ENCODE assay signal across 11 cellular contexts in the genomic region with DNA sequence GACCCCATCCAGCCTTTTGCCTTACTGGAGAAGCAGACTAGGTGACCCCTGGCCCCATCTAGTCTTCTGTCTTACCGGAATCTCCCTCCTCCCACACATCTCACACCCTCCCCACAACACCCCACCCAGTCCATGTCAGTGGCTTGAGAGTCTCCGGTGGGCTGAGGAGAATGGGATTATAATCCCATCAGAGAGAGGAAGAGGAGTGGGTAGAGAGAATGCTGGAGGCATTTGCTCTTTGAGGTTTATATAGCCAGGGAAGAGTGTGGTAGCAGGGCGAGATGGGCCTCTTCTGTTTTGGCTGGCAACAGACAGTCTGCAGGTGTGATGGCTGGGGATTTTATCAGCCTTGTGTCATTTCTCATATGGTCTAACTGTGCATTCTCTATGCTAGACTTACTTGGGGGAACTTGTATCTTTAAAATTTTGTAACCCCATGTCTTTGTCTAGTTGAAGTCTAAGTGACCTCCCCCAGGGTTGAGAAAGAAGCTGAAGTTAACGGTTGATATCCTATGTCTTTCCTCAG. TPM values are rescaled to one million over a fixed set of nuclear protein-coding genes. Genes with fewer than 3 reads are reported as not detected.
A peak's percentile ranks its signal among the peaks of the same experiment; 100 is the strongest.
DNase-seq lines count a peak whose midpoint lies in the region; ATAC-seq and TF ChIP-seq lines count a peak whose summit lies in the region.
"Had no signal": no experiment of that assay in that cellular context is flagged by ENCODE, and none has a peak within 500 bp of the region (broad histone marks: within the 10 kb centered on the region; RNA-seq: fewer than 3 reads in every experiment).

No MANE protein-coding gene starts in this region.

- H3K4me1 ChIP-seq in NT2/D1 (ENCODE audit: insufficient read depth, insufficient read length): peaks cover 2% of the 10 kb centered on the region
- H3K4me1 ChIP-seq in neural progenitor cell: peaks cover under 1% of the 10 kb centered on the region
- peaks cover 4% of the 10 kb centered on the region for H3K4me1 ChIP-seq in smooth muscle cell (ENCODE audit: low read depth)

- H3K4me3 ChIP-seq in NT2/D1 (ENCODE audit: insufficient read length, low read depth): no peak overlapping the region
- no peak overlapping the region for H3K4me3 ChIP-seq in neural progenitor cell
- no peak overlapping the region for H3K4me3 ChIP-seq in smooth muscle cell
- H3K4me3 ChIP-seq: cardiac muscle cell, SJCRH30 had no signal

- no peaks in the 10 kb centered on the region for H3K27me3 ChIP-seq in NT2/D1 (ENCODE audit: insufficient read depth, insufficient read length)
- H3K27me3 ChIP-seq in neural progenitor cell: no peaks in the 10 kb centered on the region
- no peaks in the 10 kb centered on the region for H3K27me3 ChIP-seq in smooth muscle cell (ENCODE audit: low read depth)
- H3K27me3 ChIP-seq: cardiac muscle cell, SJCRH30 had no signal

- H3K9me3 Mint-ChIP-seq in neural progenitor cell: no peaks in the 10 kb centered on the region

- H3K4me2 ChIP-seq in neural progenitor cell: no peak overlapping the region
- H3K4me2 ChIP-seq in smooth muscle cell: no peak overlapping the region

- H4K20me1 ChIP-seq in neural progenitor cell (ENCODE audit: low read depth) (peaks cover 12% of the 10 kb centered on the region), smooth muscle cell (ENCODE audit: low read depth) (no peaks in the 10 kb centered on the region)

- H3K79me2 ChIP-seq in neural progenitor cell (ENCODE audit: low read depth) (peaks cover 11% of the 10 kb centered on the region), smooth muscle cell (ENCODE audit: low read depth) (no peaks in the 10 kb centered on the region)

- H3F3A ChIP-seq in neural progenitor cell (ENCODE audit: low read depth): peaks cover 12% of the 10 kb centered on the region
- H3F3A ChIP-seq in smooth muscle cell (ENCODE audit: low read depth): no peaks in the 10 kb centered on the region

- peaks cover 3% of the 10 kb centered on the region for H3K27me3 Mint-ChIP-seq in neural progenitor cell (ENCODE audit: insufficient read depth, low read depth)

- 81% methylated on average over 4 of the region's 4 CpGs for WGBS in smooth muscle cell (ENCODE audit: low lambda C conversion rate)

- H3K36me3 ChIP-seq in NT2/D1 (ENCODE audit: insufficient read depth, insufficient read length, low read length): no peaks in the 10 kb centered on the region
- H3K36me3 ChIP-seq in neural progenitor cell: no peaks in the 10 kb centered on the region
- H3K36me3 ChIP-seq in smooth muscle cell (ENCODE audit: low read depth): no peaks in the 10 kb centered on the region
- H3K36me3 ChIP-seq: cardiac muscle cell, SJCRH30 had no signal

- peak overlapping the region; percentile 39 for H3K27ac Mint-ChIP-seq in neural progenitor cell

- H3K9ac ChIP-seq in NT2/D1 (ENCODE audit: insufficient read length, low read depth) (peak overlapping the region; percentile 8), neural progenitor cell (no peak overlapping the region), smooth muscle cell (ENCODE audit: low read depth) (no peak overlapping the region)

- H3K27ac ChIP-seq in neural progenitor cell (no peak overlapping the region), smooth muscle cell (ENCODE audit: low read depth) (no peak overlapping the region)
- H3K27ac ChIP-seq: cardiac muscle cell, SJCRH30 had no signal

- H3K4me3 Mint-ChIP-seq in neural progenitor cell: no peak overlapping the region

- ATAC-seq in GM18868 (IDR thresholded peaks at IDR 0.05; ENCODE audit: unreplicated experiment) (peak; percentile 51), HG02840 (IDR thresholded peaks at IDR 0.05; ENCODE audit: low FRiP score, unreplicated experiment) (peak; percentile 42)
- ATAC-seq: left colon had no signal

- H3K4me1 Mint-ChIP-seq in neural progenitor cell: peaks cover 18% of the 10 kb centered on the region

- H2AFZ ChIP-seq in neural progenitor cell (replicated peaks) (no peak overlapping the region), smooth muscle cell (ENCODE audit: low read depth) (no peak overlapping the region)

- DNase-seq in NT2/D1 (ENCODE audit: low read depth, low spot score): no peak
- no peak for DNase-seq in neural progenitor cell (ENCODE audit: low spot score)
- no peak for DNase-seq in middle frontal gyrus (ENCODE audit: extremely low spot score, low spot score)
- DNase-seq in midbrain (lab: John Stamatoyannopoulos, UW): no peak
- no peak for DNase-seq in smooth muscle cell (lab: John Stamatoyannopoulos, UW; ENCODE audit: unreplicated experiment)
- DNase-seq: left colon, NCI-H1930, SJCRH30 had no signal

- H3K36me3 Mint-ChIP-seq in neural progenitor cell: peaks cover 14% of the 10 kb centered on the region

- H3K9me3 ChIP-seq in NT2/D1 (ENCODE audit: insufficient read depth, low read length): no peaks in the 10 kb centered on the region
- H3K9me3 ChIP-seq in neural progenitor cell (ENCODE audit: low read depth): no peaks in the 10 kb centered on the region
- H3K9me3 ChIP-seq in smooth muscle cell (replicated peaks; ENCODE audit: low read depth): no peaks in the 10 kb centered on the region
- H3K9me3 ChIP-seq: SJCRH30 had no signal

- no peak for TF ChIP-seq CTCF in neural progenitor cell (IDR thresholded peaks at IDR 0.05)
- TF ChIP-seq CTCF in smooth muscle cell (IDR thresholded peaks at IDR 0.05; ENCODE audit: borderline replicate concordance, insufficient read depth, poor library complexity, severe bottlenecking): no peak

RNA-seq across cellular contexts. Expression of a gene that starts 50.3 kb away (rescaled TPM):
- 12.6 and 32.6 TPM in 2 replicates for total RNA-seq in neural progenitor cell (ENCODE audit: low replicate concordance)
- 3.4 and 4.3 TPM in 2 replicates for total RNA-seq in smooth muscle cell
- polyA plus RNA-seq in smooth muscle cell: 2.4 and 2.7 TPM in 2 replicates
